8 cellular contexts compared by ENCODE assay signal in genomic region chr2:102082591-102083586, GRCh38. TPM values are rescaled to one million over a fixed set of nuclear protein-coding genes. Genes with fewer than 3 reads are reported as not detected.
DNase-seq lines count a peak whose midpoint lies in the region; ATAC-seq and TF ChIP-seq lines count a peak whose summit lies in the region.

No MANE protein-coding gene starts in this region.

- no peaks in the 10 kb centered on the region for H3K27me3 Mint-ChIP-seq in CD8-positive, alpha-beta memory T cell

- H3K9me3 Mint-ChIP-seq in CD8-positive, alpha-beta memory T cell: no peaks in the 10 kb centered on the region

- peak overlapping the region; percentile 34 to 84 (median 74) for H3K4me3 Mint-ChIP-seq in CD8-positive, alpha-beta memory T cell

- no peaks in the 10 kb centered on the region for H3K79me2 ChIP-seq in osteoblast (ENCODE audit: insufficient read depth, low read length)
- H3K79me2 ChIP-seq in Karpas-422 (ENCODE audit: low read length): no peaks in the 10 kb centered on the region

- ATAC-seq in GM19467 (IDR thresholded peaks at IDR 0.05; ENCODE audit: unreplicated experiment): peak; percentile 77
- peak; percentile 60 for ATAC-seq in HG03558 (IDR thresholded peaks at IDR 0.05; ENCODE audit: extremely low read depth, unreplicated experiment)

- peaks cover 24 to 34% (median 30%) of the 10 kb centered on the region in 3 donors for H3K4me1 Mint-ChIP-seq in CD8-positive, alpha-beta memory T cell

- H3K4me1 ChIP-seq in CD8-positive, alpha-beta memory T cell (ENCODE audit: insufficient read depth, low read length): peaks cover 20% of the 10 kb centered on the region
- H3K4me1 ChIP-seq in endocrine pancreas (ENCODE audit: control insufficient read depth, insufficient read depth, low read length) (peaks cover 9% of the 10 kb centered on the region), osteoblast (ENCODE audit: insufficient read depth, low read length) (peaks cover 13% of the 10 kb centered on the region), Karpas-422 (ENCODE audit: low read length) (no peaks in the 10 kb centered on the region)

- peak overlapping the region; percentile 18 for H3K4me3 ChIP-seq in CD8-positive, alpha-beta memory T cell (ENCODE audit: low read length)
- H3K4me3 ChIP-seq in endocrine pancreas (ENCODE audit: control insufficient read depth, insufficient read depth, low read length): peak overlapping the region; percentile 46
- peak overlapping the region; percentile 13 for H3K4me3 ChIP-seq in osteoblast (ENCODE audit: insufficient read depth, low read length)
- H3K4me3 ChIP-seq in Karpas-422 (ENCODE audit: low read length): no peak overlapping the region

- POLR2A ChIA-PET in CD8-positive, alpha-beta memory T cell (lab: Charles Lee): no interaction called here

- peak overlapping the region; percentile 58 for H3K4me2 ChIP-seq in osteoblast (ENCODE audit: insufficient read depth, low read length)
- no peak overlapping the region for H3K4me2 ChIP-seq in Karpas-422 (ENCODE audit: low read depth, low read length, poor library complexity, severe bottlenecking)

- H2AFZ ChIP-seq in osteoblast (ENCODE audit: low read length) (no peak overlapping the region), Karpas-422 (ENCODE audit: low read length) (no peak overlapping the region)

- H3K9me3 ChIP-seq in CD8-positive, alpha-beta memory T cell (ENCODE audit: low read length): no peaks in the 10 kb centered on the region
- H3K9me3 ChIP-seq in endocrine pancreas (ENCODE audit: control insufficient read depth, low read length): no peaks in the 10 kb centered on the region
- no peaks in the 10 kb centered on the region for H3K9me3 ChIP-seq in osteoblast (ENCODE audit: low read depth, low read length)
- H3K9me3 ChIP-seq in Karpas-422 (ENCODE audit: low read length): no peaks in the 10 kb centered on the region

- TF ChIP-seq CTCF in osteoblast (IDR thresholded peaks at IDR 0.05; ENCODE audit: extremely low read depth, low read depth, low read length): no peak

- no peaks in the 10 kb centered on the region for H3K9me2 ChIP-seq in Karpas-422 (replicated peaks; ENCODE audit: insufficient read depth, low read length)

- H3K36me3 ChIP-seq in CD8-positive, alpha-beta memory T cell (ENCODE audit: insufficient read depth, low read length): no peaks in the 10 kb centered on the region
- no peaks in the 10 kb centered on the region for H3K36me3 ChIP-seq in endocrine pancreas (ENCODE audit: control insufficient read depth, insufficient read depth, low read length)
- no peaks in the 10 kb centered on the region for H3K36me3 ChIP-seq in osteoblast (ENCODE audit: insufficient read depth, low read length)
- H3K36me3 ChIP-seq in Karpas-422 (ENCODE audit: insufficient read depth, low read length): no peaks in the 10 kb centered on the region

- H3K27ac Mint-ChIP-seq in CD8-positive, alpha-beta memory T cell: peak overlapping the region; percentile 41 to 94 (median 72)

- H3K27me3 ChIP-seq in CD8-positive, alpha-beta memory T cell (ENCODE audit: insufficient read depth, low read length, poor library complexity, severe bottlenecking): no peaks in the 10 kb centered on the region
- no peaks in the 10 kb centered on the region for H3K27me3 ChIP-seq in endocrine pancreas (ENCODE audit: control insufficient read depth, insufficient read depth, low read length)
- H3K27me3 ChIP-seq in osteoblast (ENCODE audit: insufficient read depth, low read length): no peaks in the 10 kb centered on the region
- H3K27me3 ChIP-seq in Karpas-422 (ENCODE audit: low read length): no peaks in the 10 kb centered on the region

- H3K27ac ChIP-seq in CD8-positive, alpha-beta memory T cell (ENCODE audit: low read depth, low read length): peak overlapping the region; percentile 21
- H3K27ac ChIP-seq in osteoblast (ENCODE audit: low read depth, low read length): peak overlapping the region; percentile 78
- no peak overlapping the region for H3K27ac ChIP-seq in Karpas-422 (ENCODE audit: low read length)

- CTCF ChIA-PET in CD8-positive, alpha-beta memory T cell (lab: Charles Lee): interaction anchor here (0.8 to 1.4 kb wide), 2 partner anchors 63 to 158 kb away, joined by 3 to 4 read pairs; no protein-coding TSS in a partner anchor

- H3K9ac ChIP-seq in endocrine pancreas (ENCODE audit: control insufficient read depth, insufficient read depth, low read length) (no peak overlapping the region), Karpas-422 (ENCODE audit: low read length) (no peak overlapping the region)

- no peaks in the 10 kb centered on the region for H3K36me3 Mint-ChIP-seq in CD8-positive, alpha-beta memory T cell

- H4K20me1 ChIP-seq in osteoblast (ENCODE audit: insufficient read depth, low read length) (no peaks in the 10 kb centered on the region), Karpas-422 (ENCODE audit: insufficient read depth, low read depth, low read length) (no peaks in the 10 kb centered on the region)

- DNase-seq in CD8-positive, alpha-beta memory T cell: peak in 3 of 5 donors; percentile 19 to 58 (median 50)
- peak; percentile 50 for DNase-seq in activated CD4-positive, CD25-positive, alpha-beta regulatory T cell treated with anti-CD3 and anti-CD28 coated beads, Interleukin-2, amount 50 U/mL, for 72 hours
- peak; percentile 32 for DNase-seq in osteoblast (ENCODE audit: insufficient read length, low spot score, missing footprints)
- no peak for DNase-seq in iPS-NIHi11 (ENCODE audit: low spot score)
- no peak for DNase-seq in Karpas-422

RNA-seq across cellular contexts. Expression of gene IL1R1, which starts 59.7 kb away (rescaled TPM):
- 1 to 10 TPM; 3.7 TPM for total RNA-seq in CD8-positive, alpha-beta memory T cell
- polyA plus RNA-seq in CD8-positive, alpha-beta memory T cell: 0.30 TPM
- total RNA-seq in osteoblast: 89.8 and 116 TPM in 2 replicates
- not detected in 2 replicates for total RNA-seq in Karpas-422 (2014; rRNA removed; shearing (Covaris generic); ENCODE audit: low replicate concordance)

Comparison
In these comparisons a context has a peak if more than half of its experiments do, and no peak if none do; other contexts are left out.
1. DNase-seq: peak in CD8-positive, alpha-beta memory T cell (3 of 5), activated CD4-positive, CD25-positive, alpha-beta regulatory T cell treated with anti-CD3 and anti-CD28 coated beads, Interleukin-2, amount 50 U/mL, for 72 hours (single experiment) and osteoblast (single experiment); none in iPS-NIHi11 (single experiment) and Karpas-422 (single experiment).
2. RNA of gene IL1R1, which starts 59.7 kb away (total RNA-seq): 89.8 to 116 TPM in osteoblast; 3.7 TPM in CD8-positive, alpha-beta memory T cell and not detected in Karpas-422; every median in the first group is over 10 times any median in the second.